In genomic region chr3:53255360-53255774, GRCh38 we compare ENCODE assay signal across 8 cellular contexts. TPM values are rescaled to one million over a fixed set of nuclear protein-coding genes. Genes with fewer than 3 reads are reported as not detected.
A peak's percentile ranks its signal among the peaks of the same experiment; 100 is the strongest.
DNase-seq lines count a peak whose midpoint lies in the region; ATAC-seq and TF ChIP-seq lines count a peak whose summit lies in the region.

No MANE protein-coding gene starts in this region.

- intact Hi-C loops in activated CD8-positive, alpha-beta T cell treated with anti-CD3 and anti-CD28 coated beads for 36 hours (cut with micrococcal nuclease) = no loop called here
- intact Hi-C loops in transverse colon (cut with DNase I; ENCODE audit: low total_unique reads) = loop anchor here (10.0 kb wide), 1 partner anchor 629 kb away; the partner anchor contains the start of gene ACTR8

- DNase-seq in CMK (ENCODE audit: low read depth) = peak; percentile 39
- DNase-seq in GM20000 (ENCODE audit: low spot score) = peak; percentile 72
- peak in 1 of 2 experiments; percentile 49 for DNase-seq in HL-60 (ENCODE audit: low read depth in 1 of 2, low spot score in 1 of 2)
- peak; percentile 51 for DNase-seq in activated CD8-positive, alpha-beta T cell treated with anti-CD3 and anti-CD28 coated beads for 36 hours
- no peak for DNase-seq in erythroblast (lab: John Stamatoyannopoulos, UW)
- DNase-seq in nephron progenitor cell = no peak
- DNase-seq in transverse colon = peak; percentile 37
- DNase-seq in DMS153 treated with DMSO at 0.1 percent for 48 hours (lab: John Stamatoyannopoulos, UW; ENCODE audit: unreplicated experiment) = no peak

- no peaks in the 10 kb centered on the region for H3K9me3 ChIP-seq in transverse colon

- H3K36me3 ChIP-seq in transverse colon = no peaks in the 10 kb centered on the region

- peaks cover 35% of the 10 kb centered on the region for H3K4me1 Mint-ChIP-seq in activated CD8-positive, alpha-beta T cell treated with anti-CD3 and anti-CD28 coated beads for 36 hours (ENCODE audit: low read depth)
- H3K4me1 Mint-ChIP-seq in nephron progenitor cell = peaks cover 58% of the 10 kb centered on the region

- TF ChIP-seq EP300 in transverse colon (IDR thresholded peaks at IDR 0.05; ENCODE audit: low read depth) = no peak

- 0% methylated on average over 22 of the region's 49 CpGs; no CpG with 5 or more reads in 1 of the 2 donors for WGBS in transverse colon (ENCODE audit: low coverage in 1 of 2), 2 donors

- POLR2A ChIA-PET in activated CD8-positive, alpha-beta T cell treated with anti-CD3 and anti-CD28 coated beads for 36 hours (lab: Charles Lee) = interaction anchor here (0.9 to 4.0 kb wide), 5 partner anchors 9 to 528 kb away, joined by 3 to 20 read pairs (median 7); partner anchors contain the start of gene DCP1A

- H3K27me3 Mint-ChIP-seq in activated CD8-positive, alpha-beta T cell treated with anti-CD3 and anti-CD28 coated beads for 36 hours = no peaks in the 10 kb centered on the region
- H3K27me3 Mint-ChIP-seq in nephron progenitor cell (ENCODE audit: low read depth, poor library complexity) = peaks cover 4% of the 10 kb centered on the region

- TF ChIP-seq POLR2A in erythroblast (IDR thresholded peaks at IDR 0.05; ENCODE audit: low read length) (peak; percentile 25), transverse colon (IDR thresholded peaks at IDR 0.05) (no peak)

- in situ Hi-C loops in transverse colon (cut with MboI; ENCODE audit: low pct_ligation_motif_present in 1 of 4, low pct_unique_long_range_greater_than_20kb in 1 of 4, low sequenced_read_pairs in 3 of 4) = no loop called here

- no peaks in the 10 kb centered on the region for H3K9me3 Mint-ChIP-seq in activated CD8-positive, alpha-beta T cell treated with anti-CD3 and anti-CD28 coated beads for 36 hours
- H3K9me3 Mint-ChIP-seq in nephron progenitor cell = no peaks in the 10 kb centered on the region

- H3K4me3 ChIP-seq in HL-60 (replicated peaks; ENCODE audit: insufficient read depth, low read length) = peak overlapping the region; percentile 85
- peak overlapping the region; percentile 80 to 97 (median 84) for H3K4me3 ChIP-seq in transverse colon

- peaks cover 27% of the 10 kb centered on the region for H3K36me3 Mint-ChIP-seq in activated CD8-positive, alpha-beta T cell treated with anti-CD3 and anti-CD28 coated beads for 36 hours (ENCODE audit: low read depth)
- H3K36me3 Mint-ChIP-seq in nephron progenitor cell (ENCODE audit: low read depth) = no peaks in the 10 kb centered on the region

- TF ChIP-seq CTCF in GM20000 (IDR thresholded peaks at IDR 0.05; ENCODE audit: extremely low read depth, missing control alignments) (no peak), HL-60 (IDR thresholded peaks at IDR 0.05; ENCODE audit: insufficient read depth, low read length) (no peak), nephron progenitor cell (IDR thresholded peaks at IDR 0.05) (no peak), transverse colon (IDR thresholded peaks at IDR 0.05) (no peak)
- TF ChIP-seq CTCF in activated CD8-positive, alpha-beta T cell treated with anti-CD3 and anti-CD28 coated beads for 36 hours (IDR thresholded peaks at IDR 0.05) = no peak

- H3K27me3 ChIP-seq in HL-60 (ENCODE audit: insufficient read depth, poor library complexity, severe bottlenecking) (no peaks in the 10 kb centered on the region), transverse colon (no peaks in the 10 kb centered on the region)

- peak overlapping the region; percentile 81 for H3K27ac Mint-ChIP-seq in activated CD8-positive, alpha-beta T cell treated with anti-CD3 and anti-CD28 coated beads for 36 hours
- H3K27ac Mint-ChIP-seq in nephron progenitor cell = peak overlapping the region; percentile 81

- H3K4me1 ChIP-seq in transverse colon = peaks cover 17 to 47% (median 36%) of the 10 kb centered on the region in 4 donors

- peak; percentile 60 for ATAC-seq in activated CD8-positive, alpha-beta T cell treated with anti-CD3 and anti-CD28 coated beads for 36 hours

- CTCF ChIA-PET in activated CD8-positive, alpha-beta T cell treated with anti-CD3 and anti-CD28 coated beads for 36 hours (lab: Charles Lee) = no interaction called here

- H3K4me3 Mint-ChIP-seq in activated CD8-positive, alpha-beta T cell treated with anti-CD3 and anti-CD28 coated beads for 36 hours = peak overlapping the region; percentile 93
- H3K4me3 Mint-ChIP-seq in nephron progenitor cell = peak overlapping the region; percentile 91

- H3K27ac ChIP-seq in HL-60 (replicated peaks) = peak overlapping the region; percentile 96
- H3K27ac ChIP-seq in transverse colon = peak overlapping the region; percentile 83 to 99 (median 95)

RNA-seq across cellular contexts. Expression of gene TKT, which starts 0.5 kb away (rescaled TPM):
- total RNA-seq in activated CD8-positive, alpha-beta T cell treated with anti-CD3 and anti-CD28 coated beads for 36 hours = 100 to 1,000 TPM; 397 to 417 TPM
- total RNA-seq in transverse colon = 100 to 1,000 TPM in 3 of 4 donors, 10 to 100 TPM in 1; 97.3 to 338 (median 167) TPM

Comparison
In these comparisons a context has a peak if more than half of its experiments do, and no peak if none do; other contexts are left out.
1. DNase-seq: peak in CMK (single experiment), GM20000 (single experiment), activated CD8-positive, alpha-beta T cell treated with anti-CD3 and anti-CD28 coated beads for 36 hours (single experiment) and transverse colon (single experiment); none in erythroblast (0 of 2), nephron progenitor cell (single experiment) and DMS153 treated with DMSO at 0.1 percent for 48 hours (single experiment).